Comparison of ENCODE assay signal across 12 cellular contexts in the genomic region with DNA sequence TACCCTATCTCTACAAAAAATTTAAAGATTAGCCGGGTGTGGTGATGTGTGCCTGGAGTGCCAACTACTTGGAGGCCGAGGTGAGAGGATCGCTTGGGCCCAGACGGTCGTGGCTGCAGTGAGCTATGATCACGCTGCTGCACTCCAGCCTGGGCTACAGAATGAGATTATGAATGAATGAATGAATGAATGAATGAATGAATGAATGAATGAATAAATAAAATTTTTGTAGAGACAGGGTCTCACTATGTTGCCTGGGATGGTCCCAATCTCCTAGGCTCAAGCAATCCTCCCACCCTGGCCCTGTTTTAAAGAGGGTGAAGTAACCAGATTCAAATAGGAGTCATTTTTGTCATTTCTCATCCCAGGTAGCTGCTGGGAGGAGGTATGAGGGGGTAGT.
"Had no signal": no experiment of that assay in that cellular context is flagged by ENCODE, and none has a peak within 500 bp of the region (broad histone marks: within the 10 kb centered on the region; RNA-seq: fewer than 3 reads in every experiment).

No MANE protein-coding gene starts in this region.

- H3K27ac ChIP-seq: epithelial cell of prostate, sigmoid colon had no signal

- DNase-seq: activated CD4-positive, alpha-beta T cell treated with anti-CD3 and anti-CD28 coated beads, Interleukin-2, amount 50 U/mL, for 4 hours; activated naive CD8-positive, alpha-beta T cell treated with anti-CD3 and anti-CD28 coated beads, Interleukin-2, amount 10 ng/mL, durations not matched to agents 7 days and 5 days; aorta; cerebellar nuclear complex; effector CD8-positive, alpha-beta T cell; foreskin melanocyte; mesendoderm; sigmoid colon; spleen had no signal

- H3K27ac Mint-ChIP-seq: activated naive CD8-positive, alpha-beta T cell treated with anti-CD3 and anti-CD28 coated beads, Interleukin-2, amount 10 ng/mL, durations not matched to agents 7 days and 5 days had no signal

- H3K9me3 ChIP-seq: sigmoid colon, spleen had no signal

- H3K27me3 ChIP-seq: sigmoid colon, spleen had no signal

- H3K9me3 Mint-ChIP-seq: activated naive CD8-positive, alpha-beta T cell treated with anti-CD3 and anti-CD28 coated beads, Interleukin-2, amount 10 ng/mL, durations not matched to agents 7 days and 5 days had no signal

- H3K4me3 ChIP-seq: sigmoid colon, spleen had no signal

- H3K4me3 Mint-ChIP-seq: activated naive CD8-positive, alpha-beta T cell treated with anti-CD3 and anti-CD28 coated beads, Interleukin-2, amount 10 ng/mL, durations not matched to agents 7 days and 5 days; neural crest cell had no signal

- H3K36me3 ChIP-seq: sigmoid colon had no signal

- FAIRE-seq: urothelium cell line had no signal
